In genomic region chr16:67109407-67110135, GRCh38 we compare ENCODE assay signal across 8 cellular contexts. TPM values are rescaled to one million over a fixed set of nuclear protein-coding genes. Genes with fewer than 3 reads are reported as not detected.
DNase-seq lines count a peak whose midpoint lies in the region; ATAC-seq and TF ChIP-seq lines count a peak whose summit lies in the region.

Gene PHAF1, plus strand, starts transcription at chr16:67109941. Its CDS starts 235 bp downstream, at chr16:67110176.

- H3K27ac ChIP-seq in left lung, result peak within 1 kb of the TSS; percentile 84 to 88

- ATAC-seq in GM19351 (IDR thresholded peaks at IDR 0.05; ENCODE audit: unreplicated experiment) (peak; percentile 82), HG03520 (IDR thresholded peaks at IDR 0.05; ENCODE audit: unreplicated experiment) (peak; percentile 77), left lung (peak; percentile 98)

- TF ChIP-seq CTCF in left lung (IDR thresholded peaks at IDR 0.05), result no peak

- no peaks in the 10 kb centered on the region for H3K36me3 ChIP-seq in left lung

- H3K9me3 ChIP-seq in left lung, result no peaks in the 10 kb centered on the region

- DNase-seq in C1 segment of cervical spinal cord (lab: John Stamatoyannopoulos, UW), result peak; percentile 71 to 97 (median 90)
- DNase-seq in NCI-H748 treated with DMSO at 0.1 percent for 48 hours (lab: John Stamatoyannopoulos, UW), result peak; percentile 74
- peak; percentile 93 for DNase-seq in activated CD4-positive, alpha-beta T cell treated with anti-CD3 and anti-CD28 coated beads, Interleukin-2, amount 50 U/mL, for 4 hours
- peak; percentile 94 to 100 for DNase-seq in left lung
- DNase-seq in stimulated activated CD4-positive, alpha-beta T cell treated with anti-CD3 and anti-CD28 coated beads, Interleukin-2, amount 100 ng/mL, for 4 hours (ENCODE audit: low read depth), result peak; percentile 93

- H3K4me3 ChIP-seq in left lung, result peak within 1 kb of the TSS; percentile 97 to 99

- no peaks in the 10 kb centered on the region for H3K9me3 Mint-ChIP-seq in dendritic cell treated with granulocyte-macrophage colony-stimulating factor and Interleukin-4, amounts not matched to agents 40 ng/mL and 50 ng/mL, for 4 days

- H3K4me1 Mint-ChIP-seq in dendritic cell treated with granulocyte-macrophage colony-stimulating factor and Interleukin-4, amounts not matched to agents 40 ng/mL and 50 ng/mL, for 4 days (ENCODE audit: low read depth), result peaks cover 69% of the 10 kb centered on the region

- H3K36me3 Mint-ChIP-seq in dendritic cell treated with granulocyte-macrophage colony-stimulating factor and Interleukin-4, amounts not matched to agents 40 ng/mL and 50 ng/mL, for 4 days (ENCODE audit: low read depth), result peaks cover 51% of the 10 kb centered on the region

- no peaks in the 10 kb centered on the region for H3K27me3 Mint-ChIP-seq in dendritic cell treated with granulocyte-macrophage colony-stimulating factor and Interleukin-4, amounts not matched to agents 40 ng/mL and 50 ng/mL, for 4 days

- H3K4me3 Mint-ChIP-seq in dendritic cell treated with granulocyte-macrophage colony-stimulating factor and Interleukin-4, amounts not matched to agents 40 ng/mL and 50 ng/mL, for 4 days, result peak within 1 kb of the TSS; percentile 99

- H3K4me1 ChIP-seq in left lung, result peaks cover 12 to 55% of the 10 kb centered on the region in 2 donors

- peak within 1 kb of the TSS; percentile 92 for H3K27ac Mint-ChIP-seq in dendritic cell treated with granulocyte-macrophage colony-stimulating factor and Interleukin-4, amounts not matched to agents 40 ng/mL and 50 ng/mL, for 4 days

- H3K27me3 ChIP-seq in left lung, result no peaks in the 10 kb centered on the region

- intact Hi-C loops in dendritic cell treated with granulocyte-macrophage colony-stimulating factor and Interleukin-4, amounts not matched to agents 40 ng/mL and 50 ng/mL, for 4 days (cut with micrococcal nuclease), result loop anchor here (5.0 to 10.0 kb wide), 2 partner anchors 45 to 82 kb away; partner anchors contain the start of genes B3GNT9, CBFB, FBXL8 and TRADD
- intact Hi-C loops in left lung (cut with DNase I), result no loop called here

RNA-seq across cellular contexts. Expression of gene PHAF1, which starts in this region (rescaled TPM):
- 10 to 100 TPM; 12.3 to 21.7 TPM for total RNA-seq in left lung

Comparison
In these comparisons a context has a peak if more than half of its experiments do, and no peak if none do; other contexts are left out.
1. Peak in every context shown above with its lines: DNase-seq, ATAC-seq, H3K4me3 ChIP-seq and H3K27ac ChIP-seq.